Comparison of ENCODE assay signal across 19 cellular contexts in genomic region chr3:110821586-110821985, GRCh38.
"Had no signal": no experiment of that assay in that cellular context is flagged by ENCODE, and none has a peak within 500 bp of the region (broad histone marks: within the 10 kb centered on the region; RNA-seq: fewer than 3 reads in every experiment).

No MANE protein-coding gene starts in this region.

- ATAC-seq: activated CD4-positive, alpha-beta T cell treated with anti-CD3 and anti-CD28 coated beads for 36 hours; heart right ventricle; mucosa of descending colon; stimulated activated naive CD8-positive, alpha-beta T cell treated with anti-CD3 and anti-CD28 coated beads, Interleukin-15, Interleukin-2, amounts not matched to agents 100 U/mL and 50 U/mL, for 24 hours; WTC11 had no signal

- H3K27ac ChIP-seq: heart right ventricle, right atrium auricular region, tibial nerve had no signal

- H3K36me3 ChIP-seq: heart right ventricle, right atrium auricular region, tibial nerve had no signal

- FAIRE-seq: colon, endometrium, urothelium cell line had no signal

- H3K27me3 ChIP-seq: heart right ventricle, right atrium auricular region, tibial nerve had no signal

- H3K4me1 ChIP-seq: heart right ventricle, right atrium auricular region, tibial nerve had no signal

- H3K4me3 ChIP-seq: heart right ventricle, mucosa of descending colon, right atrium auricular region, tibial nerve had no signal

- DNase-seq: activated CD4-positive, alpha-beta T cell treated with anti-CD3 and anti-CD28 coated beads for 36 hours; activated CD4-positive, alpha-beta T cell treated with anti-CD3 and anti-CD28 coated beads, Interleukin-2, amount 50 U/mL, for 48 hours; activated gamma-delta T cell treated with Interleukin-2 at 50 U/mL for 16 hours; activated T-cell treated with anti-CD3 and anti-CD28 coated beads for 4 hours; amniotic stem cell; caudate nucleus; heart right ventricle; mesenchymal stem cell; mucosa of descending colon; naive B cell; stimulated activated CD4-positive, alpha-beta T cell treated with anti-CD3 and anti-CD28 coated beads, Interleukin-2, amount 100 ng/mL, for 24 hours; stimulated activated naive CD8-positive, alpha-beta T cell treated with anti-CD3 and anti-CD28 coated beads, Interleukin-15, Interleukin-2, amounts not matched to agents 100 U/mL and 50 U/mL, for 24 hours; substantia nigra had no signal

- H3K9me3 ChIP-seq: heart right ventricle, mucosa of descending colon, right atrium auricular region, tibial nerve had no signal
